ENCODE assay signal across 30 cellular contexts in genomic region chr1:61294828-61295428, GRCh38.
"Had no signal": no experiment of that assay in that cellular context is flagged by ENCODE, and none has a peak within 500 bp of the region (broad histone marks: within the 10 kb centered on the region; RNA-seq: fewer than 3 reads in every experiment).

No MANE protein-coding gene starts in this region.

- H3K4me1 ChIP-seq: adrenal gland, SJCRH30 had no signal

- H3K36me3 ChIP-seq: adrenal gland, MG63, SJCRH30, WERI-Rb-1 had no signal

- H3K9me3 Mint-ChIP-seq: brain had no signal

- H3K4me1 Mint-ChIP-seq: activated CD4-positive, alpha-beta T cell treated with anti-CD3 and anti-CD28 coated beads, Interleukin-2, amount 10 ng/mL, durations not matched to agents 7 days and 5 days had no signal

- H3K27me3 ChIP-seq: adrenal gland, MG63, SJCRH30 had no signal

- DNase-seq: activated CD4-positive, alpha-beta T cell treated with anti-CD3 and anti-CD28 coated beads for 36 hours; activated CD4-positive, alpha-beta T cell treated with anti-CD3 and anti-CD28 coated beads, Interleukin-2, amount 10 ng/mL, durations not matched to agents 7 days and 5 days; activated CD4-positive, alpha-beta T cell treated with anti-CD3 and anti-CD28 coated beads, Interleukin-2, amount 50 U/mL, for 48 hours; activated CD8-positive, alpha-beta T cell treated with anti-CD3 and anti-CD28 coated beads, Interleukin-2, amount 10 ng/mL, durations not matched to agents 7 days and 5 days; activated gamma-delta T cell treated with Interleukin-2 at 50 U/mL for 16 hours; activated naive CD4-positive, alpha-beta T cell treated with anti-CD3 and anti-CD28 coated beads for 36 hours; activated T-cell treated with anti-CD3 and anti-CD28 coated beads, Interleukin-2, amount 50 U/mL, for 24 hours; adrenal gland; caudate nucleus; cerebellar nuclear complex; Kasumi-1; MG63; NCI-H1048; NCI-H1105 treated with DMSO at 0.1 percent for 48 hours; NCI-H1436 treated with DMSO at 0.1 percent for 48 hours; NCI-H1694 treated with DMSO at 0.1 percent for 48 hours; NCI-H2029; NCI-H510A; NCI-H526; NCI-H748 treated with DMSO at 0.1 percent for 48 hours; NK-92 treated with Interleukin-12 subunit alpha and Interleukin-12 subunit beta, amount 100 ng/mL, for 24 hours; PC-9; SHP77; SJCRH30; T1000; WERI-Rb-1 had no signal

- H3K9me3 ChIP-seq: adrenal gland, MG63, SJCRH30 had no signal

- ATAC-seq: activated CD4-positive, alpha-beta T cell treated with anti-CD3 and anti-CD28 coated beads for 36 hours; activated CD8-positive, alpha-beta T cell treated with anti-CD3 and anti-CD28 coated beads, Interleukin-2, amount 10 ng/mL, durations not matched to agents 7 days and 5 days; activated naive CD4-positive, alpha-beta T cell treated with anti-CD3 and anti-CD28 coated beads, Interleukin-2, amount 50 U/mL, for 72 hours had no signal

- H3K4me3 ChIP-seq: adrenal gland, MG63, PC-9, SJCRH30, SK-N-MC had no signal

- H3K4me3 Mint-ChIP-seq: activated CD4-positive, alpha-beta T cell treated with anti-CD3 and anti-CD28 coated beads for 36 hours; activated CD4-positive, alpha-beta T cell treated with anti-CD3 and anti-CD28 coated beads, Interleukin-2, amount 10 ng/mL, durations not matched to agents 7 days and 5 days; activated CD8-positive, alpha-beta T cell treated with anti-CD3 and anti-CD28 coated beads, Interleukin-2, amount 10 ng/mL, durations not matched to agents 7 days and 5 days; activated naive CD4-positive, alpha-beta T cell treated with anti-CD3 and anti-CD28 coated beads for 36 hours; activated T-cell treated with anti-CD3 and anti-CD28 coated beads, Interleukin-2, amount 50 U/mL, for 24 hours; brain had no signal

- H3K27ac ChIP-seq: adrenal gland, PC-9, RWPE1, SJCRH30, SK-N-MC, WERI-Rb-1 had no signal

- H3K27ac Mint-ChIP-seq: activated CD4-positive, alpha-beta T cell treated with anti-CD3 and anti-CD28 coated beads for 36 hours; activated CD4-positive, alpha-beta T cell treated with anti-CD3 and anti-CD28 coated beads, Interleukin-2, amount 10 ng/mL, durations not matched to agents 7 days and 5 days; activated CD8-positive, alpha-beta T cell treated with anti-CD3 and anti-CD28 coated beads, Interleukin-2, amount 10 ng/mL, durations not matched to agents 7 days and 5 days; activated naive CD4-positive, alpha-beta T cell treated with anti-CD3 and anti-CD28 coated beads for 36 hours; activated naive CD4-positive, alpha-beta T cell treated with anti-CD3 and anti-CD28 coated beads, Interleukin-2, amount 50 U/mL, for 72 hours; activated T-cell treated with anti-CD3 and anti-CD28 coated beads, Interleukin-2, amount 50 U/mL, for 24 hours; brain had no signal
